ENCODE assay signal across 1 cellular context in genomic region chr17:80482555-80483308, GRCh38.
A peak's percentile ranks its signal among the peaks of the same experiment; 100 is the strongest.
TF ChIP-seq lines count a peak whose summit lies in the region.

No MANE protein-coding gene starts in this region.

TF ChIP-seq in HEK293, 187 proteins besides CTCF, POLR2A, EP300 and RAD21 (continued from another document):
- TF ChIP-seq ZNF704 (tag by site-specific recombination; IDR thresholded peaks at IDR 0.05) (no peak), ZNF37A (tag by site-specific recombination; IDR thresholded peaks at IDR 0.05) (no peak), SP3 (tag by site-specific recombination; IDR thresholded peaks at IDR 0.05) (0 out of 2 replicates have a peak, but pooled peaks have one; percentile 12), GFI1B (tag by site-specific recombination; IDR thresholded peaks at IDR 0.05) (no peak), ZNF785 (tag by site-specific recombination; IDR thresholded peaks at IDR 0.05) (no peak), SCRT2 (tag by site-specific recombination; IDR thresholded peaks at IDR 0.05) (no peak), ZNF791 (tag by site-specific recombination; IDR thresholded peaks at IDR 0.05) (no peak), OSR2 (tag by site-specific recombination; IDR thresholded peaks at IDR 0.05) (no peak), ZNF677 (tag by site-specific recombination; IDR thresholded peaks at IDR 0.05) (no peak), PRDM10 (tag by site-specific recombination; IDR thresholded peaks at IDR 0.05) (no peak), PBX3 (CRISPR knock-in tag; IDR thresholded peaks at IDR 0.05) (no peak), ZNF837 (tag by site-specific recombination; IDR thresholded peaks at IDR 0.05) (no peak), HOXC10 (CRISPR knock-in tag; IDR thresholded peaks at IDR 0.05) (no peak), ZNF664 (tag by site-specific recombination; IDR thresholded peaks at IDR 0.05) (no peak), SALL2 (tag by site-specific recombination; IDR thresholded peaks at IDR 0.05; ENCODE audit: borderline replicate concordance) (no peak), ZNF626 (tag by site-specific recombination; IDR thresholded peaks at IDR 0.05) (no peak), ZNF140 (tag by site-specific recombination; IDR thresholded peaks at IDR 0.05) (no peak), KLF1 (tag by site-specific recombination; IDR thresholded peaks at IDR 0.05) (peak; percentile 98), ZNF624 (tag by site-specific recombination; IDR thresholded peaks at IDR 0.05) (no peak), GLIS2 (tag by site-specific recombination; IDR thresholded peaks at IDR 0.05) (no peak), ZNF514 (tag by site-specific recombination; IDR thresholded peaks at IDR 0.05) (no peak), ZFHX2 (tag by site-specific recombination; conservative IDR thresholded peaks at IDR 0.05) (peak; percentile 90), ZNF621 (tag by site-specific recombination; IDR thresholded peaks at IDR 0.05) (no peak), ZNF830 (tag by site-specific recombination; IDR thresholded peaks at IDR 0.05; ENCODE audit: low read depth) (no peak), ZNF404 (tag by site-specific recombination; IDR thresholded peaks at IDR 0.05) (no peak)
